In genomic region chr5:61624553-61624952, GRCh38 we compare ENCODE assay signal across 21 cellular contexts.
DNase-seq lines count a peak whose midpoint lies in the region; ATAC-seq, FAIRE-seq and TF ChIP-seq lines count a peak whose summit lies in the region.
"Had no signal": no experiment of that assay in that cellular context is flagged by ENCODE, and none has a peak within 500 bp of the region (broad histone marks: within the 10 kb centered on the region; RNA-seq: fewer than 3 reads in every experiment).

No MANE protein-coding gene starts in this region.

- no peak for TF ChIP-seq POLR2A in A549 (IDR thresholded peaks at IDR 0.05; ENCODE audit: low read length)

- H3K27me3 ChIP-seq in iPS-20b (ENCODE audit: insufficient read depth, low read length) (no peaks in the 10 kb centered on the region; the same call in none of the 2 replicates), neuronal stem cell (ENCODE audit: control insufficient read depth in 3 of 3, insufficient read depth in 3 of 3, low read depth in 1 of 3, low read length in 3 of 3) (no peaks in the 10 kb centered on the region)
- H3K27me3 ChIP-seq: ascending aorta, gastrocnemius medialis, Peyer's patch, tibial artery had no signal

- peak overlapping the region; percentile 89 for H3K4me2 ChIP-seq in A549
- no peak overlapping the region for H3K4me2 ChIP-seq in neuronal stem cell (ENCODE audit: insufficient read depth, low read length, poor library complexity, severe bottlenecking)

- WGBS in A549 (ENCODE audit: missing lambda C conversion rate) = 90% methylated on average over 1 of the region's 1 CpG
- no CpG with 5 or more reads among the region's 1 CpG for WGBS in neuronal stem cell (ENCODE audit: extremely low coverage in 2 of 2, insufficient read length in 2 of 2, insufficient replicate concordance in 1 of 2), 2 donors

- ATAC-seq in A549 = no peak
- ATAC-seq: gastrocnemius medialis had no signal

- H3K27ac ChIP-seq in A549 (peak overlapping the region; percentile 87 to 96), caudate nucleus (ENCODE audit: low read depth, low read length) (peak overlapping the region; percentile 97), iPS-20b (ENCODE audit: low read length) (no peak overlapping the region), neuronal stem cell (replicated peaks; ENCODE audit: low read length) (no peak overlapping the region)
- H3K27ac ChIP-seq: ascending aorta, gastrocnemius medialis had no signal

- H3K36me3 ChIP-seq in iPS-20b (ENCODE audit: insufficient read depth, low read depth, low read length) = no peaks in the 10 kb centered on the region
- H3K36me3 ChIP-seq in neuronal stem cell (replicated peaks in 1 of 2; ENCODE audit: control insufficient read depth in 2 of 2, insufficient read depth in 2 of 2, low read length in 2 of 2) = no peaks in the 10 kb centered on the region
- H3K36me3 ChIP-seq: ascending aorta, gastrocnemius medialis, left lung, Peyer's patch, tibial artery had no signal

- H2BK12ac ChIP-seq in neuronal stem cell (ENCODE audit: low read length) = no peak overlapping the region

- no peak overlapping the region for H4K91ac ChIP-seq in neuronal stem cell (ENCODE audit: low read depth, low read length, poor library complexity)

- H4K8ac ChIP-seq in neuronal stem cell (ENCODE audit: low read depth, low read length) = no peak overlapping the region

- H3K4ac ChIP-seq in neuronal stem cell (ENCODE audit: low read length) = no peak overlapping the region

- H2BK15ac ChIP-seq in neuronal stem cell (ENCODE audit: low read length) = no peak overlapping the region

- POLR2A ChIA-PET in A549 (lab: Yijun Ruan, JAX) = no interaction called here

- peak overlapping the region; percentile 81; the same call in 1 of the 2 replicates for H3K9ac ChIP-seq in iPS-20b (ENCODE audit: low read depth, low read length)
- no peak overlapping the region for H3K9ac ChIP-seq in neuronal stem cell (ENCODE audit: low read depth, low read length, poor library complexity)

- H3K9me3 ChIP-seq in A549 (no peaks in the 10 kb centered on the region), iPS-20b (ENCODE audit: insufficient read depth, low read depth, low read length) (no peaks in the 10 kb centered on the region), neuronal stem cell (replicated peaks in 1 of 2; ENCODE audit: control insufficient read depth in 2 of 2, insufficient read depth in 1 of 2, low read depth in 1 of 2, low read length in 2 of 2) (no peaks in the 10 kb centered on the region)
- H3K9me3 ChIP-seq: ascending aorta, gastrocnemius medialis, left lung, Peyer's patch, tibial artery had no signal

- no peak overlapping the region for H3K14ac ChIP-seq in neuronal stem cell (ENCODE audit: low read length)

- CTCF ChIA-PET in A549 (lab: Yijun Ruan, JAX) = interaction anchor here (0.8 to 1.8 kb wide), 11 partner anchors 11 to 571 kb away, joined by 3 to 5 read pairs (median 3); no protein-coding TSS in a partner anchor

- no peak for TF ChIP-seq EP300 in A549 (IDR thresholded peaks at IDR 0.05)

- H3K23ac ChIP-seq in neuronal stem cell (ENCODE audit: low read depth, low read length, poor library complexity) = no peak overlapping the region

- no peak overlapping the region for H2BK120ac ChIP-seq in neuronal stem cell (ENCODE audit: low read depth, low read length)

- peaks cover 2% of the 10 kb centered on the region for H3K79me1 ChIP-seq in neuronal stem cell (ENCODE audit: low read depth, low read length)

- TF ChIP-seq RAD21 in A549 (conservative IDR thresholded peaks at IDR 0.05 in 1 of 2, IDR thresholded peaks at IDR 0.05 in 1 of 2) = no peak

- H3K4me3 ChIP-seq in A549 (no peak overlapping the region), iPS-20b (ENCODE audit: low read length) (peak overlapping the region; percentile 77; the same call in 1 of the 2 replicates), neuronal stem cell (ENCODE audit: low read length in 2 of 2) (no peak overlapping the region)

- peaks cover 64% of the 10 kb centered on the region for H3K4me1 ChIP-seq in A549
- H3K4me1 ChIP-seq in iPS-20b (ENCODE audit: insufficient read depth, low read length) = peaks cover 13% of the 10 kb centered on the region; the same call in 1 of the 2 replicates
- H3K4me1 ChIP-seq in neuronal stem cell (ENCODE audit: control insufficient read depth in 2 of 2, insufficient read depth in 1 of 2, low read depth in 1 of 2, low read length in 2 of 2) = peaks cover 5 to 24% of the 10 kb centered on the region in 2 donors

- DNase-seq in A549 (ENCODE audit: low read depth in 1 of 2, low spot score in 1 of 2) (no peak), caudate nucleus (lab: John Stamatoyannopoulos, UW) (no peak), neuronal stem cell (ENCODE audit: low spot score) (no peak), H4 (ENCODE audit: low spot score) (no peak), activated T-cell treated with anti-CD3 and anti-CD28 coated beads for 4 hours (no peak), glomerular visceral epithelial cell (ENCODE audit: extremely low spot score) (no peak)
- DNase-seq in effector CD8-positive, alpha-beta T cell (lab: John Stamatoyannopoulos, UW) = no peak
- DNase-seq: activated CD4-positive, alpha-beta T cell treated with anti-CD3 and anti-CD28 coated beads for 48 hours; activated CD8-positive, alpha-beta memory T cell treated with anti-CD3 and anti-CD28 coated beads, Interleukin-2, amount 50 U/mL, for 4 hours; CD8-positive, alpha-beta memory T cell; gastrocnemius medialis; GOT3; left lung; NCI-H1105; Peyer's patch; stimulated activated CD4-positive, alpha-beta T cell treated with anti-CD3 and anti-CD28 coated beads, Interleukin-12 subunit alpha, Interleukin-12 subunit beta, amount 100 ng/mL, for 4 hours; tibial artery had no signal

- no peak for FAIRE-seq in A549 (lab: Jason Lieb, UNC)
- FAIRE-seq: GM18507, TTC549 had no signal

- TF ChIP-seq CTCF in A549 (IDR thresholded peaks at IDR 0.05) = no peak

- H2AK5ac ChIP-seq in neuronal stem cell (ENCODE audit: low read depth, low read length) = no peak overlapping the region

- H2AFZ ChIP-seq in neuronal stem cell (ENCODE audit: low read length) = peak overlapping the region; percentile 80

- no peak overlapping the region for H2BK5ac ChIP-seq in neuronal stem cell (ENCODE audit: low read length)

- H3K18ac ChIP-seq in neuronal stem cell (ENCODE audit: low read length) = no peak overlapping the region

TF ChIP-seq in A549, 52 proteins besides CTCF, POLR2A, EP300 and RAD21:
- no peak for TF ChIP-seq HEYL (CRISPR knock-in tag; IDR thresholded peaks at IDR 0.05)
- TF ChIP-seq, protein P1, sequence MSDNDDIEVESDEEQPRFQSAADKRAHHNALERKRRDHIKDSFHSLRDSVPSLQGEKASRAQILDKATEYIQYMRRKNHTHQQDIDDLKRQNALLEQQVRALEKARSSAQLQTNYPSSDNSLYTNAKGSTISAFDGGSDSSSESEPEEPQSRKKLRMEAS (IDR thresholded peaks at IDR 0.05) = no peak
- TF ChIP-seq FOSL2 (IDR thresholded peaks at IDR 0.05) = no peak
- no peak for TF ChIP-seq FOSL2 (CRISPR knock-in tag; IDR thresholded peaks at IDR 0.05)
- TF ChIP-seq EHF (CRISPR knock-in tag; IDR thresholded peaks at IDR 0.05) = no peak
- TF ChIP-seq, protein P2, sequence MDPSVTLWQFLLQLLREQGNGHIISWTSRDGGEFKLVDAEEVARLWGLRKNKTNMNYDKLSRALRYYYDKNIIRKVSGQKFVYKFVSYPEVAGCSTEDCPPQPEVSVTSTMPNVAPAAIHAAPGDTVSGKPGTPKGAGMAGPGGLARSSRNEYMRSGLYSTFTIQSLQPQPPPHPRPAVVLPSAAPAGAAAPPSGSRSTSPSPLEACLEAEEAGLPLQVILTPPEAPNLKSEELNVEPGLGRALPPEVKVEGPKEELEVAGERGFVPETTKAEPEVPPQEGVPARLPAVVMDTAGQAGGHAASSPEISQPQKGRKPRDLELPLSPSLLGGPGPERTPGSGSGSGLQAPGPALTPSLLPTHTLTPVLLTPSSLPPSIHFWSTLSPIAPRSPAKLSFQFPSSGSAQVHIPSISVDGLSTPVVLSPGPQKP (IDR thresholded peaks at IDR 0.05; ENCODE audit: low read depth, low read length) = no peak

Comparison
In these comparisons a context has a peak if more than half of its experiments do, and no peak if none do; other contexts are left out.
1. H3K27ac ChIP-seq: peak in A549 (2 of 2) and caudate nucleus (single experiment); none in iPS-20b (single experiment) and neuronal stem cell (single experiment).